11 cellular contexts compared by ENCODE assay signal in genomic region chr19:29836409-29836825, GRCh38. TPM values are rescaled to one million over a fixed set of nuclear protein-coding genes. Genes with fewer than 3 reads are reported as not detected.
A peak's percentile ranks its signal among the peaks of the same experiment; 100 is the strongest.
DNase-seq lines count a peak whose midpoint lies in the region; ATAC-seq and TF ChIP-seq lines count a peak whose summit lies in the region.
"Had no signal": no experiment of that assay in that cellular context is flagged by ENCODE, and none has a peak within 500 bp of the region (broad histone marks: within the 10 kb centered on the region; RNA-seq: fewer than 3 reads in every experiment).

No MANE protein-coding gene starts in this region.

- no peaks in the 10 kb centered on the region for H3K27me3 Mint-ChIP-seq in T-cell

- peaks cover 16% of the 10 kb centered on the region for H3K27me3 ChIP-seq in upper lobe of right lung
- H3K27me3 ChIP-seq: hepatocyte had no signal

- H3K27ac Mint-ChIP-seq in T-cell: peak overlapping the region; percentile 96
- H3K27ac Mint-ChIP-seq: GM23338, nephron had no signal

- peaks cover 54 to 58% (median 56%) of the 10 kb centered on the region in 3 donors for H3K4me1 Mint-ChIP-seq in T-cell

- no peaks in the 10 kb centered on the region for H3K9me3 Mint-ChIP-seq in T-cell
- H3K9me3 Mint-ChIP-seq: GM23338, nephron had no signal

- no peaks in the 10 kb centered on the region for H3K36me3 ChIP-seq in upper lobe of right lung

- H3K4me1 ChIP-seq in upper lobe of right lung: no peaks in the 10 kb centered on the region

- H3K9me3 ChIP-seq in upper lobe of right lung: no peaks in the 10 kb centered on the region

- no peak overlapping the region for H3K27ac ChIP-seq in upper lobe of right lung
- H3K27ac ChIP-seq: hepatocyte had no signal

- DNase-seq in stimulated activated CD4-positive, alpha-beta T cell treated with anti-CD3 and anti-CD28 coated beads, Interleukin-1b, Interleukin-23, amount 100 ng/mL, for 48 hours: peak; percentile 66
- DNase-seq in stimulated activated CD4-positive, alpha-beta T cell treated with anti-CD3 and anti-CD28 coated beads, Interleukin-12 subunit alpha, Interleukin-12 subunit beta, amount 100 ng/mL, for 4 hours: no peak
- DNase-seq in T-cell (no peak), upper lobe of right lung (peak; percentile 25), midbrain (lab: John Stamatoyannopoulos, UW) (no peak), SW480 (ENCODE audit: low spot score) (no peak)

- POLR2A ChIA-PET in T-cell (lab: Charles Lee): no interaction called here

- peak; percentile 70 for ATAC-seq in HG02759 (IDR thresholded peaks at IDR 0.05; ENCODE audit: unreplicated experiment)
- no peak for ATAC-seq in T-cell (replicated peaks in 1 of 4)
- no peak for ATAC-seq in upper lobe of right lung
- no peak for ATAC-seq in SK-N-SH treated with all-trans-retinoic acid at 6 μM for 48 hours
- ATAC-seq: GM23338 had no signal

- H3K4me3 ChIP-seq in upper lobe of right lung: no peak overlapping the region
- H3K4me3 ChIP-seq: GM23338, hepatocyte had no signal

- peak overlapping the region in 1 of 3 donors; percentile 71 for H3K4me3 Mint-ChIP-seq in T-cell
- H3K4me3 Mint-ChIP-seq: GM23338, nephron had no signal

- CTCF ChIA-PET in T-cell (lab: Charles Lee): no interaction called here

- H3K36me3 Mint-ChIP-seq in T-cell: no peaks in the 10 kb centered on the region

- intact Hi-C loops in upper lobe of right lung (cut with DNase I): no loop called here

- no peak for TF ChIP-seq CTCF in upper lobe of right lung (IDR thresholded peaks at IDR 0.05)

TF ChIP-seq in SK-N-SH treated with all-trans-retinoic acid at 6 μM for 48 hours, 23 proteins besides CTCF, POLR2A, EP300 and RAD21:
- TF ChIP-seq TSHZ2 (CRISPR knock-in tag; IDR thresholded peaks at IDR 0.05) (no peak), GLIS3 (CRISPR knock-in tag; IDR thresholded peaks at IDR 0.05) (no peak), RARB (CRISPR knock-in tag; IDR thresholded peaks at IDR 0.05) (no peak)
- TF ChIP-seq, protein P1, sequence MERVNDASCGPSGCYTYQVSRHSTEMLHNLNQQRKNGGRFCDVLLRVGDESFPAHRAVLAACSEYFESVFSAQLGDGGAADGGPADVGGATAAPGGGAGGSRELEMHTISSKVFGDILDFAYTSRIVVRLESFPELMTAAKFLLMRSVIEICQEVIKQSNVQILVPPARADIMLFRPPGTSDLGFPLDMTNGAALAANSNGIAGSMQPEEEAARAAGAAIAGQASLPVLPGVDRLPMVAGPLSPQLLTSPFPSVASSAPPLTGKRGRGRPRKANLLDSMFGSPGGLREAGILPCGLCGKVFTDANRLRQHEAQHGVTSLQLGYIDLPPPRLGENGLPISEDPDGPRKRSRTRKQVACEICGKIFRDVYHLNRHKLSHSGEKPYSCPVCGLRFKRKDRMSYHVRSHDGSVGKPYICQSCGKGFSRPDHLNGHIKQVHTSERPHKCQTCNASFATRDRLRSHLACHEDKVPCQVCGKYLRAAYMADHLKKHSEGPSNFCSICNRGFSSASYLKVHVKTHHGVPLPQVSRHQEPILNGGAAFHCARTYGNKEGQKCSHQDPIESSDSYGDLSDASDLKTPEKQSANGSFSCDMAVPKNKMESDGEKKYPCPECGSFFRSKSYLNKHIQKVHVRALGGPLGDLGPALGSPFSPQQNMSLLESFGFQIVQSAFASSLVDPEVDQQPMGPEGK (CRISPR knock-in tag; IDR thresholded peaks at IDR 0.05; ENCODE audit: borderline replicate concordance): no peak

RNA-seq across cellular contexts. Expression of gene CCNE1, which starts 24.6 kb away (rescaled TPM):
- total RNA-seq in T-cell (10 to 100 TPM in 1 of 5 donors, 1 to 10 TPM in 4; 4.1 to 10.1 (median 6.0) TPM), upper lobe of right lung (0.55 TPM)

Comparison
In these comparisons a context has a peak if more than half of its experiments do, and no peak if none do; other contexts are left out.
1. DNase-seq: peak in stimulated activated CD4-positive, alpha-beta T cell treated with anti-CD3 and anti-CD28 coated beads, Interleukin-1b, Interleukin-23, amount 100 ng/mL, for 48 hours (single experiment) and upper lobe of right lung (single experiment); none in stimulated activated CD4-positive, alpha-beta T cell treated with anti-CD3 and anti-CD28 coated beads, Interleukin-12 subunit alpha, Interleukin-12 subunit beta, amount 100 ng/mL, for 4 hours (single experiment), T-cell (0 of 34), midbrain (single experiment) and SW480 (single experiment).